ENCODE assay signal across 9 cellular contexts in the genomic region with DNA sequence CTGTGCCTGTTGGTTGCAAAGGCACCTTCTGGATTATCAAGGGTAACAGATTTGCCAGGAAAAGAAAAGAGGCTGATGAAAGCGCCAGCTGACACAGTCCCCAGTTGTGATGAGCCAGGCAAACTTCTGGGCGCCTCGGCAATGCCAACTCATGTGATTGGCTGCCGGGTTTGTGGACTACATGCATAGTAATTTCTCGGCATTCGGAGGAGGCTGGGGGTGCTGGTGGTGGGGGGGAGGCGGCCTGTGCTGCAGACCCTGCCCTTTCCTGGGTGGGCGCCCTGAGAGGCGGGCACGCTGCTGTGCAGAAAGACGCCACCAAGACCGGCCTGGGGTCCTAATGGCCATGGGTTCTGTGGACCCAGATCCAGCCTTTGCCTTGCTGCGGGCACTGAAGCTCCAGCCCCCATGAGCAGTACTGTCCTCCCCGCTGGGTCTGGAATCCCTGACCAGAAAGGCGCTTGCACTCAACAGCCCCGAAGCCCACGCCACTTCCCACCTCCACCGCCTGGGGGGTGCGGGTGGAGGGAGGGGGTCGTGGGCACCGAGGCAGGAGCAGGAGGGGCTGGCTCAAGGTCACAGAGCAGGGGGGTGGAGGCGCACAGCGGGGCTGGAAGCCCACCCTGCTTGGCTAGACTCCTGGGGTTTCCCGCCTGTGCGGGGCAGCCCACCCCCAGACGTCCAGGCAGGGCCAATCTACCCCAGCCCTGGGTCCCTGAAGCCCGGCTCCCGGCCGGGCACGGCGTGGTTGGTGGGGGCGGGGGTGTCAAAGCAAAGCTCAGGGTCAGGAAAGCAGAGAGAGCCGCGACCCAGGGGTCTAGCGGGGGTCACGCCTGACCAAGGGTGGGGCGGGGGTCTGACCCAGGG. TPM values are rescaled to one million over a fixed set of nuclear protein-coding genes. Genes with fewer than 3 reads are reported as not detected.
DNase-seq lines count a peak whose midpoint lies in the region; ATAC-seq, FAIRE-seq and TF ChIP-seq lines count a peak whose summit lies in the region.
"Had no signal": no experiment of that assay in that cellular context is flagged by ENCODE, and none has a peak within 500 bp of the region (broad histone marks: within the 10 kb centered on the region; RNA-seq: fewer than 3 reads in every experiment).

No MANE protein-coding gene starts in this region.

- WGBS in K562 (ENCODE audit: insufficient coverage, low coverage, missing lambda C conversion rate): 61% methylated on average over 22 of the region's 37 CpGs
- WGBS in testis, 2 donors: 4 to 10% methylated on average over 9 to 36 of the region's 37 CpGs

- peaks cover 17 to 56% of the 10 kb centered on the region in 2 experiments for H3K4me1 ChIP-seq in K562 (replicated peaks in 1 of 2; ENCODE audit: control insufficient read depth in 2 of 2, insufficient read depth in 2 of 2, low read length in 2 of 2)
- H3K4me1 ChIP-seq in testis: peaks cover 36% of the 10 kb centered on the region

- H3K36me3 Mint-ChIP-seq in activated T-cell treated with anti-CD3 and anti-CD28 coated beads, Interleukin-2, amount 50 U/mL, for 24 hours (ENCODE audit: low read depth): no peaks in the 10 kb centered on the region

- in situ Hi-C loops in K562 (cut with MboI): no loop called here

- peaks cover 6% of the 10 kb centered on the region for H3K9me3 Mint-ChIP-seq in activated T-cell treated with anti-CD3 and anti-CD28 coated beads, Interleukin-2, amount 50 U/mL, for 24 hours

- TF ChIP-seq POLR2A in K562 (conservative IDR thresholded peaks at IDR 0.05) (no peak), testis (IDR thresholded peaks at IDR 0.05) (no peak)

- no peaks in the 10 kb centered on the region for H3K9me1 ChIP-seq in K562 (ENCODE audit: control insufficient read depth, insufficient read depth, low read length)

- H3K4me3 ChIP-seq in K562 (peak overlapping the region; percentile 42), testis (peak overlapping the region; percentile 42 to 65)

- H3K27me3 ChIP-seq in K562 (ENCODE audit: control insufficient read depth in 2 of 2, insufficient read depth in 2 of 2, low read length in 2 of 2) (no peaks in the 10 kb centered on the region), testis (no peaks in the 10 kb centered on the region)

- peaks cover 38% of the 10 kb centered on the region for H3K27me3 Mint-ChIP-seq in activated T-cell treated with anti-CD3 and anti-CD28 coated beads, Interleukin-2, amount 50 U/mL, for 24 hours

- no peak for TF ChIP-seq EP300 in K562 (IDR thresholded peaks at IDR 0.05; ENCODE audit: low read length)

- TF ChIP-seq RAD21 in K562 (CRISPR knock-in tag; conservative IDR thresholded peaks at IDR 0.05 in 1 of 2, IDR thresholded peaks at IDR 0.05 in 1 of 2): no peak

- CTCF ChIA-PET in K562 (lab: Yijun Ruan, JAX; ENCODE audit: low intra/inter-chr PET ratio): no interaction called here

- no peak overlapping the region for H3K27ac Mint-ChIP-seq in activated T-cell treated with anti-CD3 and anti-CD28 coated beads, Interleukin-2, amount 50 U/mL, for 24 hours
- H3K27ac Mint-ChIP-seq: activated naive CD8-positive, alpha-beta T cell treated with anti-CD3 and anti-CD28 coated beads, Interleukin-2, amount 10 ng/mL, durations not matched to agents 7 days and 5 days had no signal

- no peaks in the 10 kb centered on the region for H4K20me1 ChIP-seq in K562 (replicated peaks; ENCODE audit: control insufficient read depth, insufficient read depth, low read length)

- peaks cover 9% of the 10 kb centered on the region for H3K4me1 Mint-ChIP-seq in activated T-cell treated with anti-CD3 and anti-CD28 coated beads, Interleukin-2, amount 50 U/mL, for 24 hours (ENCODE audit: low read depth)
- H3K4me1 Mint-ChIP-seq: activated naive CD8-positive, alpha-beta T cell treated with anti-CD3 and anti-CD28 coated beads, Interleukin-2, amount 10 ng/mL, durations not matched to agents 7 days and 5 days had no signal

- no peak for ATAC-seq in K562
- ATAC-seq in GM19023 (IDR thresholded peaks at IDR 0.05; ENCODE audit: unreplicated experiment): no peak
- ATAC-seq in GM18870 (IDR thresholded peaks at IDR 0.05; ENCODE audit: unreplicated experiment): no peak

- H3K36me3 ChIP-seq in K562 (ENCODE audit: control insufficient read depth, insufficient read depth, low read length) (no peaks in the 10 kb centered on the region), testis (ENCODE audit: low read depth, missing control alignments) (no peaks in the 10 kb centered on the region)

- no peaks in the 10 kb centered on the region for H3K79me2 ChIP-seq in K562 (ENCODE audit: control insufficient read depth, insufficient read depth, low read length)

- FAIRE-seq in K562 (lab: Jason Lieb, UNC): no peak

- no peak overlapping the region for H2AFZ ChIP-seq in K562 (ENCODE audit: low read depth, low read length)

- intact Hi-C loops in K562 (cut with micrococcal nuclease): no loop called here
- intact Hi-C loops in testis (cut with DNase I; ENCODE audit: low total_unique reads): no loop called here

- peak overlapping the region; percentile 44 for H3K4me3 Mint-ChIP-seq in activated T-cell treated with anti-CD3 and anti-CD28 coated beads, Interleukin-2, amount 50 U/mL, for 24 hours
- H3K4me3 Mint-ChIP-seq: activated naive CD8-positive, alpha-beta T cell treated with anti-CD3 and anti-CD28 coated beads, Interleukin-2, amount 10 ng/mL, durations not matched to agents 7 days and 5 days had no signal

- no peak overlapping the region for H3K4me2 ChIP-seq in K562 (ENCODE audit: insufficient read depth, low read length)

- H3K9me3 ChIP-seq in K562 (replicated peaks; ENCODE audit: control insufficient read depth, insufficient read depth, low read depth, low read length): 0 out of 2 replicates have a peak, but pooled peaks cover 4% of the 10 kb centered on the region
- H3K9me3 ChIP-seq in testis: no peaks in the 10 kb centered on the region

- H3K9ac ChIP-seq in K562 (ENCODE audit: insufficient read depth in 1 of 2, low read depth in 2 of 2, low read length in 2 of 2): peak overlapping the region in 1 of 2 experiments; percentile 90; a peak in 2 of 4 replicates

- no peak for TF ChIP-seq CTCF in K562 (IDR thresholded peaks at IDR 0.05 in 2 of 3, conservative IDR thresholded peaks at IDR 0.05 in 1 of 3; ENCODE audit: insufficient read depth in 2 of 3, low read depth in 1 of 3, low read length in 3 of 3)
- peak in 2 of 3 experiments; percentile 8 to 12 for TF ChIP-seq CTCF in testis (IDR thresholded peaks at IDR 0.05)

- H3K27ac ChIP-seq in K562 (ENCODE audit: extremely low read depth, low read depth, low read length) (no peak overlapping the region), testis (peak overlapping the region in 1 of 2 donors; percentile 58)

- no TSS peak for BruUV-seq in K562 (replicated peaks; lab: Mats Ljungman, UMichigan)

- DNase-seq in activated T-cell treated with anti-CD3 and anti-CD28 coated beads, Interleukin-2, amount 50 U/mL, for 24 hours: no peak
- DNase-seq in activated T-cell treated with anti-CD3 and anti-CD28 coated beads, Interleukin-2, amount 50 U/mL, for 1 hour: no peak
- DNase-seq in K562 (ENCODE audit: extremely low read depth in 1 of 4, low spot score in 3 of 4) (no peak), iris pigment epithelial cell (ENCODE audit: low read depth) (peak; percentile 8), testis (peak; percentile 48)
- DNase-seq in stimulated activated CD4-positive, alpha-beta T cell treated with anti-CD3 and anti-CD28 coated beads, Interleukin-15, amount 100 ng/mL, for 24 hours: no peak
- DNase-seq: activated naive CD8-positive, alpha-beta T cell treated with anti-CD3 and anti-CD28 coated beads, Interleukin-2, amount 10 ng/mL, durations not matched to agents 7 days and 5 days had no signal

- POLR2A ChIA-PET in K562 (lab: Yijun Ruan, JAX): no interaction called here

RNA-seq across cellular contexts. Expression of gene DIRAS1, which starts 1.0 kb away (rescaled TPM):
- 5.2 and 12.7 TPM in 2 replicates for total RNA-seq in K562 (2011; cell fraction: chromatin; rRNA removed; ENCODE audit: low replicate concordance)
- total RNA-seq in K562 (2011; cell fraction: nucleolus; rRNA removed): 5.7 and 6.5 TPM in 2 replicates
- total RNA-seq in K562 (2011; cell fraction: nucleoplasm; rRNA removed): 4.3 and 5.3 TPM in 2 replicates
- total RNA-seq in K562 (2014; rRNA removed): 2.2 and 3.3 TPM in 2 replicates
- total RNA-seq in K562 (2014; rRNA removed; fragmentation: Illumina TruSeq; extraction: Trizol): 2.3 TPM in 2 replicates
- 2.9 and 3.3 TPM in 2 replicates for total RNA-seq in K562 (2015; rRNA removed; fragmentation: Illumina TruSeq; extraction: Trizol)
- 12.0 and 12.8 TPM in 2 replicates for total RNA-seq in K562 (2021)
- polyA plus RNA-seq in K562 (2011; rRNA removed): 7.3 and 12.0 TPM in 2 replicates
- polyA plus RNA-seq in K562 (2011; cell fraction: cytosol; rRNA removed): 8.0 and 16.3 TPM in 2 replicates
- polyA plus RNA-seq in K562 (2011; cell fraction: nucleus; rRNA removed): 10.3 and 10.5 TPM in 2 replicates
- polyA plus RNA-seq in K562 (2012): 5.1 and 7.3 TPM in 2 replicates
- 3.8 and 4.9 TPM in 2 replicates for polyA plus RNA-seq in K562 (2014; fragmentation: Illumina TruSeq; extraction: Trizol)
- under 1 TPM; 0.11 to 0.18 TPM for polyA plus RNA-seq in K562 (2014; fragmentation: Nextera tagmentation; extraction: Ambion mirVana)
- 4.7 and 6.0 TPM in 2 replicates for polyA plus RNA-seq in K562 (2014; rRNA removed)
- 10.2 and 11.4 TPM in 2 replicates for polyA minus RNA-seq in K562 (2011; rRNA and poly(A)+ RNA removed)
- polyA minus RNA-seq in K562 (2011; cell fraction: cytosol; rRNA and poly(A)+ RNA removed): 8.0 and 8.7 TPM in 2 replicates
- polyA minus RNA-seq in K562 (2011; cell fraction: nucleus; rRNA and poly(A)+ RNA removed): 1.8 and 2.6 TPM in 2 replicates
- total RNA-seq in testis: 10 to 100 TPM; 22.5 to 33.1 TPM
- 8.1 TPM for polyA plus RNA-seq in testis (ENCODE audit: insufficient read depth, low read depth, low replicate concordance)
- total RNA-seq: activated naive CD8-positive, alpha-beta T cell treated with anti-CD3 and anti-CD28 coated beads, Interleukin-2, amount 10 ng/mL, durations not matched to agents 7 days and 5 days had no signal

RNA-seq across cellular contexts. Expression of gene GNG7, which starts 17.6 kb away (rescaled TPM):
- 0.09 and 0.16 TPM in 2 replicates for total RNA-seq in K562 (2011; cell fraction: chromatin; rRNA removed; ENCODE audit: low replicate concordance)
- total RNA-seq in K562 (2011; cell fraction: nucleolus; rRNA removed): under 0.01 and 0.13 TPM in 2 replicates
- total RNA-seq in K562 (2011; cell fraction: nucleoplasm; rRNA removed): 0.15 TPM in 1 of 2 replicates, not detected in the other
- total RNA-seq in K562 (2014; rRNA removed) (0.09 TPM in 1 of 2 replicates, not detected in the other), K562 (2014; rRNA removed; fragmentation: Illumina TruSeq; extraction: Trizol) (0.04 TPM in 1 of 2 replicates, not detected in the other), K562 (2015; rRNA removed; fragmentation: Illumina TruSeq; extraction: Trizol) (0.04 TPM in 2 replicates), K562 (2021) (0.11 and 0.20 TPM in 2 replicates), testis (10 to 100 TPM; 25.3 to 38.7 TPM)
- polyA plus RNA-seq in K562 (2011; rRNA removed) (0.08 and 0.12 TPM in 2 replicates), K562 (2014; fragmentation: Illumina TruSeq; extraction: Trizol) (0.04 TPM in 2 replicates), K562 (2014; fragmentation: Nextera tagmentation; extraction: Ambion mirVana) (under 1 TPM in 1 of 2 experiments, not detected in 1; 0.01 TPM), K562 (2014; rRNA removed) (0.07 TPM in 1 of 2 replicates, not detected in the other), testis (ENCODE audit: insufficient read depth, low read depth, low replicate concordance) (16.9 TPM)
- 0.15 and 0.27 TPM in 2 replicates for polyA plus RNA-seq in K562 (2011; cell fraction: cytosol; rRNA removed)
- polyA plus RNA-seq in K562 (2011; cell fraction: nucleus; rRNA removed): 0.04 and 0.22 TPM in 2 replicates
- 0.10 and 0.53 TPM in 2 replicates for polyA plus RNA-seq in K562 (2012)
- polyA minus RNA-seq in K562 (2011; rRNA and poly(A)+ RNA removed): 0.03 TPM in 1 of 2 replicates, not detected in the other
- not detected in 2 replicates for polyA minus RNA-seq in K562 (2011; cell fraction: cytosol; rRNA and poly(A)+ RNA removed)
- polyA minus RNA-seq in K562 (2011; cell fraction: nucleus; rRNA and poly(A)+ RNA removed): not detected in 2 replicates

RNA-seq across cellular contexts. Expression of gene SLC39A3, which starts 19.7 kb away (rescaled TPM):
- total RNA-seq in K562 (2011; cell fraction: chromatin; rRNA removed; ENCODE audit: low replicate concordance): 117 and 251 TPM in 2 replicates
- 298 and 302 TPM in 2 replicates for total RNA-seq in K562 (2011; cell fraction: nucleolus; rRNA removed)
- 179 and 217 TPM in 2 replicates for total RNA-seq in K562 (2011; cell fraction: nucleoplasm; rRNA removed)
- 161 and 172 TPM in 2 replicates for total RNA-seq in K562 (2014; rRNA removed)
- total RNA-seq in K562 (2014; rRNA removed; fragmentation: Illumina TruSeq; extraction: Trizol): 58.6 and 93.5 TPM in 2 replicates
- total RNA-seq in K562 (2015; rRNA removed; fragmentation: Illumina TruSeq; extraction: Trizol): 87.1 and 91.3 TPM in 2 replicates
- total RNA-seq in K562 (2021): 149 and 152 TPM in 2 replicates
- polyA plus RNA-seq in K562 (2011; rRNA removed): 127 and 145 TPM in 2 replicates
- polyA plus RNA-seq in K562 (2011; cell fraction: cytosol; rRNA removed): 193 and 267 TPM in 2 replicates
- polyA plus RNA-seq in K562 (2011; cell fraction: nucleus; rRNA removed): 120 and 140 TPM in 2 replicates
- polyA plus RNA-seq in K562 (2012): 107 and 221 TPM in 2 replicates
- 215 and 268 TPM in 2 replicates for polyA plus RNA-seq in K562 (2014; fragmentation: Illumina TruSeq; extraction: Trizol)
- polyA plus RNA-seq in K562 (2014; fragmentation: Nextera tagmentation; extraction: Ambion mirVana): 1 to 10 TPM; 2.3 to 3.6 TPM
- polyA plus RNA-seq in K562 (2014; rRNA removed): 165 and 173 TPM in 2 replicates
- polyA minus RNA-seq in K562 (2011; rRNA and poly(A)+ RNA removed): 62.5 and 83.9 TPM in 2 replicates
- polyA minus RNA-seq in K562 (2011; cell fraction: cytosol; rRNA and poly(A)+ RNA removed): 76.8 and 77.8 TPM in 2 replicates
- polyA minus RNA-seq in K562 (2011; cell fraction: nucleus; rRNA and poly(A)+ RNA removed): 36.1 and 44.7 TPM in 2 replicates
- 100 to 1,000 TPM; 126 to 160 TPM for total RNA-seq in testis
- 198 TPM for polyA plus RNA-seq in testis (ENCODE audit: insufficient read depth, low read depth, low replicate concordance)

Comparison
In these comparisons a context has a peak if more than half of its experiments do, and no peak if none do; other contexts are left out.
1. DNase-seq: peak in iris pigment epithelial cell (single experiment) and testis (single experiment); none in activated T-cell treated with anti-CD3 and anti-CD28 coated beads, Interleukin-2, amount 50 U/mL, for 24 hours (single experiment), activated T-cell treated with anti-CD3 and anti-CD28 coated beads, Interleukin-2, amount 50 U/mL, for 1 hour (single experiment), K562 (0 of 4) and stimulated activated CD4-positive, alpha-beta T cell treated with anti-CD3 and anti-CD28 coated beads, Interleukin-15, amount 100 ng/mL, for 24 hours (single experiment).
2. CTCF ChIP-seq: peak in testis (2 of 3); none in K562 (0 of 3).
3. RNA of gene GNG7, which starts 17.6 kb away (total RNA-seq): 25.3 to 38.7 TPM in testis; under 0.01 to 0.20 TPM in K562; every median in the first group is over 10 times any median in the second.